ENCODE assay signal across 8 cellular contexts in genomic region chr17:64927444-64927843, GRCh38.
DNase-seq lines count a peak whose midpoint lies in the region; ATAC-seq and TF ChIP-seq lines count a peak whose summit lies in the region.
"Not testable (repeated sequence)": the region's sequence is repeated elsewhere in the genome, so short reads cannot be mapped to it uniquely, and the experiment has no call there.

No MANE protein-coding gene starts in this region.

- H3K27me3 Mint-ChIP-seq in memory B cell = not testable (repeated sequence)

- CTCF ChIA-PET in RWPE1 (lab: Yijun Ruan, JAX) = interaction anchor here (0.6 to 0.7 kb wide), 3 partner anchors 23 to 273 kb away, joined by 3 to 4 read pairs (median 4); no protein-coding TSS in a partner anchor

- H3K27ac Mint-ChIP-seq in memory B cell = peak overlapping the region; percentile 71

- ATAC-seq in GM21786 (IDR thresholded peaks at IDR 0.05; ENCODE audit: unreplicated experiment) = peak; percentile 63
- peak; percentile 70 for ATAC-seq in memory B cell (ENCODE audit: low read depth)

- not testable (repeated sequence) for H3K27ac ChIP-seq in RWPE1

- H3K4me3 Mint-ChIP-seq in memory B cell = not testable (repeated sequence)

- not testable (repeated sequence) for H3K9me3 Mint-ChIP-seq in memory B cell

- TF ChIP-seq CTCF in RWPE1 (conservative IDR thresholded peaks at IDR 0.05; ENCODE audit: low read depth) (peak; percentile 71), epithelial cell of esophagus (IDR thresholded peaks at IDR 0.05; ENCODE audit: insufficient read depth, low read depth, low read length, missing control alignments) (peak; percentile 50)

- H3K4me1 Mint-ChIP-seq in memory B cell = peaks cover 11% of the 10 kb centered on the region

- H3K4me3 ChIP-seq in epithelial cell of esophagus (ENCODE audit: low read length) = not testable (repeated sequence)

- POLR2A ChIA-PET in RWPE1 (lab: Yijun Ruan, JAX; ENCODE audit: low non-redundant PET) = not testable (repeated sequence)

- not testable (repeated sequence) for H3K36me3 Mint-ChIP-seq in memory B cell

- DNase-seq in COLO668 (lab: John Stamatoyannopoulos, UW; ENCODE audit: unreplicated experiment) (peak; percentile 50), NCI-H1105 treated with DMSO at 0.1 percent for 48 hours (lab: John Stamatoyannopoulos, UW) (peak; percentile 55), activated T-cell treated with anti-CD3 and anti-CD28 coated beads for 1 hour (ENCODE audit: low read depth) (peak; percentile 33), epithelial cell of esophagus (ENCODE audit: low read depth) (peak; percentile 64), memory B cell (ENCODE audit: low spot score in 2 of 2) (peak; percentile 64 to 66)
- DNase-seq in RWPE1 (ENCODE audit: low spot score) = not testable (repeated sequence)
- DNase-seq in stimulated activated CD8-positive, alpha-beta memory T cell treated with anti-CD3 and anti-CD28 coated beads, Interleukin-12 subunit alpha, Interleukin-12 subunit beta, amount 100 ng/mL, for 1 hour (ENCODE audit: low read depth) = peak; percentile 61
